ENCODE assay signal across 27 cellular contexts in genomic region chr9:136194540-136194939, GRCh38. TPM values are rescaled to one million over a fixed set of nuclear protein-coding genes. Genes with fewer than 3 reads are reported as not detected.
"Had no signal": no experiment of that assay in that cellular context is flagged by ENCODE, and none has a peak within 500 bp of the region (broad histone marks: within the 10 kb centered on the region; RNA-seq: fewer than 3 reads in every experiment).

No MANE protein-coding gene starts in this region.

- H3K4me3 Mint-ChIP-seq: activated CD8-positive, alpha-beta T cell treated with anti-CD3 and anti-CD28 coated beads, Interleukin-2, amount 10 ng/mL, durations not matched to agents 7 days and 5 days; activated naive CD8-positive, alpha-beta T cell treated with anti-CD3 and anti-CD28 coated beads, Interleukin-2, amount 10 ng/mL, durations not matched to agents 7 days and 5 days; T-cell had no signal

- DNase-seq: activated CD4-positive, alpha-beta T cell treated with anti-CD3 and anti-CD28 coated beads for 48 hours; activated CD4-positive, alpha-beta T cell treated with anti-CD3 and anti-CD28 coated beads, Interleukin-2, amount 50 U/mL, for 4 hours; activated CD8-positive, alpha-beta memory T cell treated with anti-CD3 and anti-CD28 coated beads, Interleukin-2, amount 50 U/mL, for 48 hours; activated CD8-positive, alpha-beta T cell treated with anti-CD3 and anti-CD28 coated beads, Interleukin-2, amount 10 ng/mL, durations not matched to agents 7 days and 5 days; activated naive CD4-positive, alpha-beta T cell treated with anti-CD3 and anti-CD28 coated beads, Interleukin-2, amount 50 U/mL, for 16 hours; activated naive CD8-positive, alpha-beta T cell treated with anti-CD3 and anti-CD28 coated beads, Interleukin-2, amount 10 ng/mL, durations not matched to agents 7 days and 5 days; activated T-cell treated with anti-CD3 and anti-CD28 coated beads, Interleukin-2, amount 50 U/mL, for 1 hour; adrenal gland; anterior cingulate cortex; cerebellar nuclear complex; Kasumi-1; KBM-7; NCI-H1048; NCI-H146; NCI-H187 treated with DMSO at 0.1 percent for 48 hours; NCI-H2081 treated with DMSO at 0.1 percent for 48 hours; NCI-H2171 treated with DMSO at 0.1 percent for 48 hours; NCI-H226; NCI-H526; T-cell; T-helper 2 cell had no signal

- H3K36me3 Mint-ChIP-seq: activated naive CD8-positive, alpha-beta T cell treated with anti-CD3 and anti-CD28 coated beads, Interleukin-2, amount 10 ng/mL, durations not matched to agents 7 days and 5 days; T-cell had no signal

- ATAC-seq: activated CD4-positive, CD25-positive, alpha-beta regulatory T cell treated with anti-CD3 and anti-CD28 coated beads, Interleukin-2, amount 50 U/mL, for 24 hours; activated CD8-positive, alpha-beta T cell treated with anti-CD3 and anti-CD28 coated beads, Interleukin-2, amount 10 ng/mL, durations not matched to agents 7 days and 5 days; Right ventricle myocardium inferior; T-cell had no signal

- H3K9me3 ChIP-seq: adrenal gland had no signal

- H3K27ac Mint-ChIP-seq: activated CD8-positive, alpha-beta T cell treated with anti-CD3 and anti-CD28 coated beads, Interleukin-2, amount 10 ng/mL, durations not matched to agents 7 days and 5 days; activated naive CD8-positive, alpha-beta T cell treated with anti-CD3 and anti-CD28 coated beads, Interleukin-2, amount 10 ng/mL, durations not matched to agents 7 days and 5 days; T-cell had no signal

- H3K9me3 Mint-ChIP-seq: activated naive CD8-positive, alpha-beta T cell treated with anti-CD3 and anti-CD28 coated beads, Interleukin-2, amount 10 ng/mL, durations not matched to agents 7 days and 5 days; T-cell had no signal

- H3K27ac ChIP-seq: adrenal gland, SK-N-MC, VCaP had no signal

- H3K36me3 ChIP-seq: adrenal gland had no signal

- H3K4me3 ChIP-seq: adrenal gland, SK-N-MC had no signal

RNA-seq across cellular contexts. Expression of gene LHX3, which starts 10.4 kb away (rescaled TPM):
- total RNA-seq: activated naive CD8-positive, alpha-beta T cell treated with anti-CD3 and anti-CD28 coated beads, Interleukin-2, amount 10 ng/mL, durations not matched to agents 7 days and 5 days; adrenal gland; cardiac septum; Right ventricle myocardium inferior; RPMI7951 had no signal
